14 cellular contexts compared by ENCODE assay signal in genomic region chr17:17018021-17018441, GRCh38. TPM values are rescaled to one million over a fixed set of nuclear protein-coding genes. Genes with fewer than 3 reads are reported as not detected.
DNase-seq lines count a peak whose midpoint lies in the region; ATAC-seq and TF ChIP-seq lines count a peak whose summit lies in the region.
"Had no signal": no experiment of that assay in that cellular context is flagged by ENCODE, and none has a peak within 500 bp of the region (broad histone marks: within the 10 kb centered on the region; RNA-seq: fewer than 3 reads in every experiment).

No MANE protein-coding gene starts in this region.

- H3K4me1 ChIP-seq in lower lobe of right lung = peaks cover 47% of the 10 kb centered on the region

- POLR2A ChIA-PET in T-cell (lab: Charles Lee) = no interaction called here

- no peak for TF ChIP-seq CTCF in lower lobe of right lung (IDR thresholded peaks at IDR 0.05)

- no peaks in the 10 kb centered on the region for H3K27me3 ChIP-seq in lower lobe of right lung (ENCODE audit: low read depth)

- H3K9me3 Mint-ChIP-seq in activated naive CD4-positive, alpha-beta T cell treated with anti-CD3 and anti-CD28 coated beads, Interleukin-2, amount 50 U/mL, for 24 hours = no peaks in the 10 kb centered on the region
- no peaks in the 10 kb centered on the region for H3K9me3 Mint-ChIP-seq in T-cell
- H3K9me3 Mint-ChIP-seq in stimulated activated naive CD8-positive, alpha-beta T cell treated with anti-CD3 and anti-CD28 coated beads, Interleukin-15, amount 100 ng/mL, for 72 hours = no peaks in the 10 kb centered on the region

- peaks cover 33% of the 10 kb centered on the region for H3K4me1 Mint-ChIP-seq in activated naive CD4-positive, alpha-beta T cell treated with anti-CD3 and anti-CD28 coated beads, Interleukin-2, amount 50 U/mL, for 24 hours
- H3K4me1 Mint-ChIP-seq in T-cell = peaks cover 33 to 43% (median 39%) of the 10 kb centered on the region in 3 donors
- H3K4me1 Mint-ChIP-seq in stimulated activated naive CD8-positive, alpha-beta T cell treated with anti-CD3 and anti-CD28 coated beads, Interleukin-15, amount 100 ng/mL, for 72 hours = peaks cover 40% of the 10 kb centered on the region

- H3K27ac Mint-ChIP-seq in activated naive CD4-positive, alpha-beta T cell treated with anti-CD3 and anti-CD28 coated beads, Interleukin-2, amount 50 U/mL, for 24 hours = peak overlapping the region; percentile 80
- H3K27ac Mint-ChIP-seq in T-cell = peak overlapping the region; percentile 72 to 84
- peak overlapping the region; percentile 86 to 92 for H3K27ac Mint-ChIP-seq in stimulated activated naive CD8-positive, alpha-beta T cell treated with anti-CD3 and anti-CD28 coated beads, Interleukin-15, amount 100 ng/mL, for 72 hours
- H3K27ac Mint-ChIP-seq: activated CD8-positive, alpha-beta memory T cell treated with anti-CD3 and anti-CD28 coated beads, Interleukin-2, amount 10 ng/mL, durations not matched to agents 7 days and 5 days had no signal

- no peaks in the 10 kb centered on the region for H3K36me3 ChIP-seq in lower lobe of right lung

- no peak overlapping the region for H3K4me3 Mint-ChIP-seq in activated naive CD4-positive, alpha-beta T cell treated with anti-CD3 and anti-CD28 coated beads, Interleukin-2, amount 50 U/mL, for 24 hours
- no peak overlapping the region for H3K4me3 Mint-ChIP-seq in T-cell
- H3K4me3 Mint-ChIP-seq in stimulated activated naive CD8-positive, alpha-beta T cell treated with anti-CD3 and anti-CD28 coated beads, Interleukin-15, amount 100 ng/mL, for 72 hours = no peak overlapping the region
- H3K4me3 Mint-ChIP-seq: activated CD8-positive, alpha-beta memory T cell treated with anti-CD3 and anti-CD28 coated beads, Interleukin-2, amount 10 ng/mL, durations not matched to agents 7 days and 5 days had no signal

- intact Hi-C loops in lower lobe of right lung (cut with DNase I) = no loop called here

- no peaks in the 10 kb centered on the region for H3K9me3 ChIP-seq in lower lobe of right lung

- DNase-seq in activated naive CD4-positive, alpha-beta T cell treated with Interleukin-2 at 50 U/mL for 16 hours = no peak
- no peak for DNase-seq in T-cell
- DNase-seq in lower lobe of right lung = no peak
- DNase-seq in stimulated activated naive CD8-positive, alpha-beta T cell treated with anti-CD3 and anti-CD28 coated beads, Interleukin-15, amount 100 ng/mL, for 72 hours = no peak
- DNase-seq in middle frontal gyrus (ENCODE audit: extremely low spot score, low spot score) = no peak
- no peak for DNase-seq in HUDEP-2 (lab: John Stamatoyannopoulos, UW; ENCODE audit: unreplicated experiment in 76 of 76)
- DNase-seq: activated CD8-positive, alpha-beta memory T cell treated with anti-CD3 and anti-CD28 coated beads, Interleukin-2, amount 10 ng/mL, durations not matched to agents 7 days and 5 days; glutamatergic neuron; substantia nigra had no signal

- no peaks in the 10 kb centered on the region for H3K27me3 Mint-ChIP-seq in activated naive CD4-positive, alpha-beta T cell treated with anti-CD3 and anti-CD28 coated beads, Interleukin-2, amount 50 U/mL, for 24 hours
- no peaks in the 10 kb centered on the region for H3K27me3 Mint-ChIP-seq in T-cell
- H3K27me3 Mint-ChIP-seq in stimulated activated naive CD8-positive, alpha-beta T cell treated with anti-CD3 and anti-CD28 coated beads, Interleukin-15, amount 100 ng/mL, for 72 hours = no peaks in the 10 kb centered on the region
- H3K27me3 Mint-ChIP-seq: activated CD8-positive, alpha-beta memory T cell treated with anti-CD3 and anti-CD28 coated beads, Interleukin-2, amount 10 ng/mL, durations not matched to agents 7 days and 5 days had no signal

- ATAC-seq in T-cell (replicated peaks in 1 of 4) = peak in 1 of 4 experiments; percentile 40
- ATAC-seq in lower lobe of right lung = no peak
- peak; percentile 36 for ATAC-seq in stimulated activated naive CD8-positive, alpha-beta T cell treated with anti-CD3 and anti-CD28 coated beads, Interleukin-15, amount 100 ng/mL, for 72 hours
- no peak for ATAC-seq in HG02759 (IDR thresholded peaks at IDR 0.05; ENCODE audit: unreplicated experiment)
- ATAC-seq: activated CD8-positive, alpha-beta memory T cell treated with anti-CD3 and anti-CD28 coated beads, Interleukin-2, amount 10 ng/mL, durations not matched to agents 7 days and 5 days had no signal

- no peak overlapping the region for H3K4me3 ChIP-seq in lower lobe of right lung

- H3K36me3 Mint-ChIP-seq in activated naive CD4-positive, alpha-beta T cell treated with anti-CD3 and anti-CD28 coated beads, Interleukin-2, amount 50 U/mL, for 24 hours = no peaks in the 10 kb centered on the region
- H3K36me3 Mint-ChIP-seq in T-cell = no peaks in the 10 kb centered on the region
- H3K36me3 Mint-ChIP-seq: activated CD8-positive, alpha-beta memory T cell treated with anti-CD3 and anti-CD28 coated beads, Interleukin-2, amount 10 ng/mL, durations not matched to agents 7 days and 5 days had no signal

- CTCF ChIA-PET in T-cell (lab: Charles Lee) = no interaction called here

- H3K27ac ChIP-seq in lower lobe of right lung = peak overlapping the region; percentile 75

RNA-seq across cellular contexts. Expression of gene MPRIP, which starts 24.2 kb away (rescaled TPM):
- total RNA-seq in T-cell (100 to 1,000 TPM; 189 to 266 (median 247) TPM), lower lobe of right lung (232 TPM)

RNA-seq across cellular contexts. Expression of gene TNFRSF13B, which starts 46.1 kb away (rescaled TPM):
- total RNA-seq in T-cell = 1 to 10 TPM in 3 of 5 donors, under 1 TPM in 1, not detected in 1; 0.60 to 7.2 (median 5.0) TPM
- 0.27 TPM for total RNA-seq in lower lobe of right lung
- total RNA-seq: activated CD8-positive, alpha-beta memory T cell treated with anti-CD3 and anti-CD28 coated beads, Interleukin-2, amount 10 ng/mL, durations not matched to agents 7 days and 5 days; cerebellum; Daoy; kidney epithelial cell had no signal
